In the genomic region with DNA sequence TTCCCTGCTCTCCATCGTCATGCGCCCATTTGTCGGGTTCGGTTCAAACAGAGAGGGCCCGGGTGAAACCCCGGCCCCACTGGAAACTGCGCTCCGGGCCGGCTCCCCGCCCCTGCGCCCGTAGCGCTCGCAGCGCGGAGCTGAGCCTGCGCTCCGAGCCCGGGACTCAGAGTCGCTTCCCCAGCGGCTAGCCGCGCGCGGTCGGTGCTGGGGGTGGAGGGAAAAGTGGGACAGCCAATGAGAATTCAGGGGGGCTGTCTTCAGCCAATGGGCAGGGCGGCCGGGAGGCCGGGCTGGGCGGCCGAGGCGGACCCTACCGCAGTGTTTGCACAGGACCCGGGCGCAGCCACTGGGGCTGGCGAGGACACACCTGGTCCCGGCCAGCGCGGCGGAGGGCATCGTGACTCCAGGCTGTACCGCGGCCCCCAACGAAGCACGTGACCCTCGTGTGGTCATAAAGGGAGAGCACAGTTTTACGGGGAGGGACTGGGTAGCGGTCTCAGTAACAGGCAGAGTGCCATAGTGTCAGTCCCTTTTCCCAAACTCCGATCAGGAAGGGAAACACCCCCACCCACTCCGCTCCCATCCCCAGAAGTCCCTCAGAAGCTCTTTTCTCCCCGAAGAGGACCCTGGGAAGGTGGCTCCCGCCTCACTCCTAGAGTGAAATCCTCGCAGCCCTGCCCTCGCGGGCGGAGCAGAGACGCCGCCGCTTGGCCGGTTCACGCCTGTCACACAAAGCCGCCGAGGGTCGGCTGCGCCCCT, we compare ENCODE assay signal across 8 cellular contexts. TPM values are rescaled to one million over a fixed set of nuclear protein-coding genes. Genes with fewer than 3 reads are reported as not detected.
DNase-seq lines count a peak whose midpoint lies in the region; ATAC-seq, FAIRE-seq and TF ChIP-seq lines count a peak whose summit lies in the region.

A gene (minus strand): TSS at position 174 of the 762 bp plus-strand sequence. CDS start 153 bp downstream, at position 21.

- peak within 1 kb of the TSS; percentile 55 to 81 (median 76) for H3K27ac ChIP-seq in pancreas

- H3K9me3 Mint-ChIP-seq in HFFc6 (no peaks in the 10 kb centered on the region), type B pancreatic cell (no peaks in the 10 kb centered on the region)
- H3K9me3 Mint-ChIP-seq in activated naive CD8-positive, alpha-beta T cell treated with anti-CD3 and anti-CD28 coated beads for 36 hours, result no peaks in the 10 kb centered on the region

- no peaks in the 10 kb centered on the region for H3K4me1 ChIP-seq in pancreas

- H3K27me3 Mint-ChIP-seq in HFFc6 (ENCODE audit: insufficient read depth) (no peaks in the 10 kb centered on the region), type B pancreatic cell (peaks cover 35% of the 10 kb centered on the region)
- peaks cover 44% of the 10 kb centered on the region for H3K27me3 Mint-ChIP-seq in activated naive CD8-positive, alpha-beta T cell treated with anti-CD3 and anti-CD28 coated beads for 36 hours

- H3K27me3 ChIP-seq in pancreas, result no peaks in the 10 kb centered on the region

- no peak for FAIRE-seq in pancreas (lab: Jason Lieb, UNC)

- intact Hi-C loops in Right ventricle myocardium inferior (cut with DNase I), result loop anchor here (1.0 kb wide), 2 partner anchors 10 to 19 kb away; no protein-coding TSS in a partner anchor
- intact Hi-C loops in pancreas (cut with DNase I), result no loop called here

- H3K4me1 Mint-ChIP-seq in HFFc6 (ENCODE audit: low read depth), result peaks cover 53% of the 10 kb centered on the region
- peaks cover 18% of the 10 kb centered on the region for H3K4me1 Mint-ChIP-seq in activated naive CD8-positive, alpha-beta T cell treated with anti-CD3 and anti-CD28 coated beads for 36 hours
- H3K4me1 Mint-ChIP-seq in type B pancreatic cell (ENCODE audit: unreplicated experiment), result peaks cover 18% of the 10 kb centered on the region

- no peaks in the 10 kb centered on the region for H3K36me3 ChIP-seq in pancreas

- H3K9me3 ChIP-seq in pancreas, result no peaks in the 10 kb centered on the region

- H3K27ac Mint-ChIP-seq in HFFc6, result peak within 1 kb of the TSS; percentile 95
- H3K27ac Mint-ChIP-seq in activated naive CD8-positive, alpha-beta T cell treated with anti-CD3 and anti-CD28 coated beads for 36 hours, result no peak within 1 kb of the TSS
- peak within 1 kb of the TSS; percentile 90 for H3K27ac Mint-ChIP-seq in type B pancreatic cell

- 1% methylated on average over 64 to 65 of the region's 65 CpGs for WGBS in pancreas, 2 donors

- H3K4me3 Mint-ChIP-seq in HFFc6 (peak within 1 kb of the TSS; percentile 93), type B pancreatic cell (peak within 1 kb of the TSS; percentile 96)
- H3K4me3 Mint-ChIP-seq in activated naive CD8-positive, alpha-beta T cell treated with anti-CD3 and anti-CD28 coated beads for 36 hours, result peak within 1 kb of the TSS; percentile 84

- peak within 1 kb of the TSS; percentile 37 to 80 (median 52) for H3K4me3 ChIP-seq in pancreas

- TF ChIP-seq POLR2A in GM10847 (IDR thresholded peaks at IDR 0.05; ENCODE audit: extremely low read depth, insufficient read length), result peak; percentile 50

- DNase-seq in HFFc6 (peak; percentile 76), MV-4-11 (lab: John Stamatoyannopoulos, UW) (peak; percentile 78), Right ventricle myocardium inferior (ENCODE audit: missing footprints) (peak; percentile 97), pancreas (peak; percentile 79 to 93 (median 88)), type B pancreatic cell (ENCODE audit: extremely low spot score, unreplicated experiment) (peak; percentile 87)
- DNase-seq in activated naive CD8-positive, alpha-beta T cell treated with anti-CD3 and anti-CD28 coated beads for 36 hours, result peak; percentile 84

- peak; percentile 88 for ATAC-seq in SK-N-SH treated with all-trans-retinoic acid at 6 μM for 48 hours
- ATAC-seq in Right ventricle myocardium inferior, result peak; percentile 87
- peak; percentile 80 to 91 (median 88) for ATAC-seq in pancreas

- no peak for TF ChIP-seq CTCF in HFFc6 (IDR thresholded peaks at IDR 0.05)
- TF ChIP-seq CTCF in pancreas (IDR thresholded peaks at IDR 0.05), result no peak
- no peak for TF ChIP-seq CTCF in type B pancreatic cell (conservative IDR thresholded peaks at IDR 0.05)

- H3K36me3 Mint-ChIP-seq in HFFc6 (ENCODE audit: low read depth) (no peaks in the 10 kb centered on the region), type B pancreatic cell (no peaks in the 10 kb centered on the region)
- H3K36me3 Mint-ChIP-seq in activated naive CD8-positive, alpha-beta T cell treated with anti-CD3 and anti-CD28 coated beads for 36 hours, result no peaks in the 10 kb centered on the region

TF ChIP-seq in SK-N-SH treated with all-trans-retinoic acid at 6 μM for 48 hours, 23 proteins besides CTCF, POLR2A, EP300 and RAD21:
- TF ChIP-seq ISL1 (CRISPR knock-in tag; IDR thresholded peaks at IDR 0.05) (no peak), ZC3H10 (CRISPR knock-in tag; IDR thresholded peaks at IDR 0.05) (no peak), TOX (CRISPR knock-in tag; IDR thresholded peaks at IDR 0.05; ENCODE audit: borderline replicate concordance) (no peak), GLIS3 (CRISPR knock-in tag; IDR thresholded peaks at IDR 0.05) (no peak)

RNA-seq across cellular contexts. Expression of the gene that starts here (rescaled TPM):
- total RNA-seq in HFFc6 (2021; fragmentation: NEBNext Ultra II Directional; extraction: Animal tissue kit (Norgen Biotek cat#: 25700)), result 1 to 10 TPM; 1.7 to 3.5 (median 2.6) TPM
- under 1 TPM; 0.56 to 0.84 TPM for total RNA-seq in activated naive CD8-positive, alpha-beta T cell treated with anti-CD3 and anti-CD28 coated beads for 36 hours
- total RNA-seq in Right ventricle myocardium inferior (28.5 TPM), pancreas (1 to 10 TPM in 3 of 6 donors, under 1 TPM in 3; 0.28 to 2.1 (median 1.1) TPM), type B pancreatic cell (ENCODE audit: low replicate concordance) (5.3 and 9.7 TPM in 2 replicates)
- 1 to 10 TPM in 1 of 2 donors, under 1 TPM in 1; 0.72 to 1.3 TPM for polyA plus RNA-seq in pancreas

Comparison
In these comparisons a context has a peak if more than half of its experiments do, and no peak if none do; other contexts are left out.
1. Peak in every context shown above with its lines: DNase-seq, ATAC-seq, H3K4me3 ChIP-seq and H3K27ac ChIP-seq.
2. Peak in DNase-seq in activated naive CD8-positive, alpha-beta T cell treated with anti-CD3 and anti-CD28 coated beads for 36 hours; RNA of the gene not detected or under 1 TPM.